16 cellular contexts compared by ENCODE assay signal in genomic region chr4:3118281-3118680, GRCh38. TPM values are rescaled to one million over a fixed set of nuclear protein-coding genes. Genes with fewer than 3 reads are reported as not detected.
DNase-seq lines count a peak whose midpoint lies in the region; ATAC-seq and TF ChIP-seq lines count a peak whose summit lies in the region.
"Had no signal": no experiment of that assay in that cellular context is flagged by ENCODE, and none has a peak within 500 bp of the region (broad histone marks: within the 10 kb centered on the region; RNA-seq: fewer than 3 reads in every experiment).

No MANE protein-coding gene starts in this region.

- TF ChIP-seq POLR2A in IMR-90 (IDR thresholded peaks at IDR 0.05; ENCODE audit: low read depth, low read length) (no peak), thyroid gland (IDR thresholded peaks at IDR 0.05) (no peak)

- H3K9me2 ChIP-seq in hepatocyte (replicated peaks; ENCODE audit: insufficient read depth) = no peaks in the 10 kb centered on the region

- BruUV-seq in IMR-90 (replicated peaks; lab: Mats Ljungman, UMichigan) = no TSS peak

- no peak overlapping the region for H3K23ac ChIP-seq in IMR-90 (ENCODE audit: low read depth, low read length)

- no peak overlapping the region for H2AK5ac ChIP-seq in IMR-90 (ENCODE audit: low read depth, low read length)

- TF ChIP-seq RAD21 in IMR-90 (IDR thresholded peaks at IDR 0.05; ENCODE audit: low read length) = no peak

- H2BK15ac ChIP-seq in IMR-90 (ENCODE audit: low read depth, low read length) = no peak overlapping the region

- H2BK120ac ChIP-seq in IMR-90 (ENCODE audit: low read depth, low read length) = no peak overlapping the region

- H3K79me1 ChIP-seq in IMR-90 (ENCODE audit: low read depth in 1 of 2, low read length in 2 of 2) = peaks cover 3 to 42% of the 10 kb centered on the region in 2 experiments; a peak in 3 of 4 replicates

- H2BK5ac ChIP-seq in IMR-90 (ENCODE audit: low read depth, low read length, poor library complexity, severe bottlenecking) = no peak overlapping the region

- H3K56ac ChIP-seq in IMR-90 (ENCODE audit: extremely low read depth, insufficient read depth, low read length) = no peak overlapping the region

- no peaks in the 10 kb centered on the region for H3K79me2 ChIP-seq in hepatocyte

- H3K36me3 ChIP-seq in IMR-90 (ENCODE audit: control insufficient read depth, insufficient read depth, low read length) (peaks cover 27% of the 10 kb centered on the region), hepatocyte (replicated peaks; ENCODE audit: insufficient read depth, low read depth) (no peaks in the 10 kb centered on the region), thyroid gland (peaks cover 0 to 9% of the 10 kb centered on the region in 2 donors)

- H3K4me1 ChIP-seq in IMR-90 (ENCODE audit: control insufficient read depth, insufficient read depth, low read length) = peaks cover 8% of the 10 kb centered on the region
- peaks cover 19% of the 10 kb centered on the region for H3K4me1 ChIP-seq in hepatocyte (ENCODE audit: insufficient read depth)
- H3K4me1 ChIP-seq in thyroid gland = peaks cover 43 to 47% of the 10 kb centered on the region in 2 donors
- H3K4me1 ChIP-seq: Caco-2, HAP-1 had no signal

- intact Hi-C loops in IMR-90 (cut with micrococcal nuclease) (no loop called here), thyroid gland (cut with DNase I) (no loop called here)
- intact Hi-C loops in activated T-helper 1 cell treated with anti-CD3 and anti-CD28 coated beads, Interleukin-12 subunit alpha, Interleukin-12 subunit beta, Interleukin-2, Interleukin-4 antibody, amounts not matched to agents 30 ng/mL and 10 ng/mL and 1 ng/mL, durations not matched to agents 14 hours and 24 hours and 36 hours (cut with micrococcal nuclease) = no loop called here

- no peak for TF ChIP-seq CTCF in IMR-90 (conservative IDR thresholded peaks at IDR 0.05; ENCODE audit: low read depth, low read length)
- no peak for TF ChIP-seq CTCF in hepatocyte (IDR thresholded peaks at IDR 0.05; ENCODE audit: poor library complexity)
- TF ChIP-seq CTCF in thyroid gland (IDR thresholded peaks at IDR 0.05) = no peak

- H3K27me3 Mint-ChIP-seq in activated T-helper 1 cell treated with anti-CD3 and anti-CD28 coated beads, Interleukin-12 subunit alpha, Interleukin-12 subunit beta, Interleukin-2, Interleukin-4 antibody, amounts not matched to agents 30 ng/mL and 10 ng/mL and 1 ng/mL, durations not matched to agents 14 hours and 24 hours and 36 hours (ENCODE audit: insufficient read depth) = no peaks in the 10 kb centered on the region
- H3K27me3 Mint-ChIP-seq: CD8-positive, alpha-beta memory T cell had no signal

- H3K27ac ChIP-seq in IMR-90 (ENCODE audit: insufficient read depth, low read length) = no peak overlapping the region
- peak overlapping the region; percentile 7 for H3K27ac ChIP-seq in hepatocyte
- H3K27ac ChIP-seq in thyroid gland = peak overlapping the region in 2 of 3 donors; percentile 91 to 93

- H2AFZ ChIP-seq in IMR-90 (replicated peaks; ENCODE audit: low read length, poor library complexity) (no peak overlapping the region), hepatocyte (no peak overlapping the region)

- H3K9me3 ChIP-seq in IMR-90 (ENCODE audit: control insufficient read depth, insufficient read depth, low read length) (no peaks in the 10 kb centered on the region), hepatocyte (ENCODE audit: low read depth) (no peaks in the 10 kb centered on the region), thyroid gland (no peaks in the 10 kb centered on the region)
- H3K9me3 ChIP-seq: Caco-2, HAP-1 had no signal

- H3K4me2 ChIP-seq in IMR-90 (ENCODE audit: low read depth, low read length) (no peak overlapping the region), hepatocyte (no peak overlapping the region)

- no peak overlapping the region for H4K5ac ChIP-seq in IMR-90 (ENCODE audit: low read depth, low read length)

- in situ Hi-C loops in IMR-90 (cut with MboI; ENCODE audit: low sequenced_read_pairs) = no loop called here

- POLR2A ChIA-PET in IMR-90 (lab: Charles Lee; ENCODE audit: unreplicated experiment) = no interaction called here

- WGBS in IMR-90 (ENCODE audit: extremely low coverage in 2 of 2, insufficient read length in 1 of 2), 2 experiments = 84% methylated on average over 6 of the region's 8 CpGs; no CpG with 5 or more reads in 1 of the 2 experiments
- 83% methylated on average over 8 of the region's 8 CpGs for WGBS in hepatocyte (ENCODE audit: low lambda C conversion rate, missing lambda C conversion rate)
- 89 to 91% methylated on average over 8 of the region's 8 CpGs for WGBS in thyroid gland, 2 donors

- H2BK20ac ChIP-seq in IMR-90 (ENCODE audit: low read depth, low read length) = no peak overlapping the region

- peaks cover 34% of the 10 kb centered on the region for H3K36me3 Mint-ChIP-seq in activated T-helper 1 cell treated with anti-CD3 and anti-CD28 coated beads, Interleukin-12 subunit alpha, Interleukin-12 subunit beta, Interleukin-2, Interleukin-4 antibody, amounts not matched to agents 30 ng/mL and 10 ng/mL and 1 ng/mL, durations not matched to agents 14 hours and 24 hours and 36 hours (ENCODE audit: low read depth)

- no peak overlapping the region for H4K8ac ChIP-seq in IMR-90 (ENCODE audit: low read depth in 2 of 2, low read length in 2 of 2)

- no peak overlapping the region for H3K14ac ChIP-seq in IMR-90 (replicated peaks; ENCODE audit: low read depth, low read length)

- H3K27me3 ChIP-seq in IMR-90 (ENCODE audit: control insufficient read depth, insufficient read depth, low read length) = no peaks in the 10 kb centered on the region
- no peaks in the 10 kb centered on the region for H3K27me3 ChIP-seq in hepatocyte
- no peaks in the 10 kb centered on the region for H3K27me3 ChIP-seq in thyroid gland

- H2AK9ac ChIP-seq in IMR-90 (replicated peaks; ENCODE audit: low read depth, low read length, poor library complexity) = peak overlapping the region; percentile 52

- H3K4me3 ChIP-seq in IMR-90 (ENCODE audit: insufficient read depth, low read depth, low read length) (no peak overlapping the region), hepatocyte (no peak overlapping the region), thyroid gland (replicated peaks in 1 of 3) (no peak overlapping the region)
- H3K4me3 ChIP-seq: HAP-1 had no signal

- CTCF ChIA-PET in IMR-90 (lab: Yijun Ruan, JAX) = no interaction called here

- H3K4me1 Mint-ChIP-seq in activated T-helper 1 cell treated with anti-CD3 and anti-CD28 coated beads, Interleukin-12 subunit alpha, Interleukin-12 subunit beta, Interleukin-2, Interleukin-4 antibody, amounts not matched to agents 30 ng/mL and 10 ng/mL and 1 ng/mL, durations not matched to agents 14 hours and 24 hours and 36 hours (ENCODE audit: low read depth) = peaks cover 27% of the 10 kb centered on the region

- H4K20me1 ChIP-seq in IMR-90 (ENCODE audit: insufficient read depth, low read length) = peaks cover 3% of the 10 kb centered on the region; the same call in 1 of the 2 replicates
- no peaks in the 10 kb centered on the region for H4K20me1 ChIP-seq in hepatocyte (ENCODE audit: insufficient read depth, poor library complexity, severe bottlenecking)

- peak overlapping the region; percentile 1 for H3K27ac Mint-ChIP-seq in activated T-helper 1 cell treated with anti-CD3 and anti-CD28 coated beads, Interleukin-12 subunit alpha, Interleukin-12 subunit beta, Interleukin-2, Interleukin-4 antibody, amounts not matched to agents 30 ng/mL and 10 ng/mL and 1 ng/mL, durations not matched to agents 14 hours and 24 hours and 36 hours

- no peak overlapping the region for H4K91ac ChIP-seq in IMR-90 (ENCODE audit: insufficient read depth, low read depth, low read length)

- dilution Hi-C loops in IMR-90 (cut with HindIII; ENCODE audit: low sequenced_read_pairs, unreplicated experiment) = no loop called here

- H3K4ac ChIP-seq in IMR-90 (ENCODE audit: low read depth, low read length) = no peak overlapping the region

- no peak overlapping the region for H3K18ac ChIP-seq in IMR-90 (ENCODE audit: low read depth, low read length)

- H3K9me3 Mint-ChIP-seq in activated T-helper 1 cell treated with anti-CD3 and anti-CD28 coated beads, Interleukin-12 subunit alpha, Interleukin-12 subunit beta, Interleukin-2, Interleukin-4 antibody, amounts not matched to agents 30 ng/mL and 10 ng/mL and 1 ng/mL, durations not matched to agents 14 hours and 24 hours and 36 hours = no peaks in the 10 kb centered on the region
- H3K9me3 Mint-ChIP-seq: CD8-positive, alpha-beta memory T cell had no signal

- H3K9ac ChIP-seq in IMR-90 (ENCODE audit: low read depth, low read length) = no peak overlapping the region

- DNase-seq in IMR-90 (no peak), hepatocyte (ENCODE audit: low spot score) (no peak), thyroid gland (no peak), NCI-H2171 treated with DMSO at 0.1 percent for 48 hours (lab: John Stamatoyannopoulos, UW) (no peak), anterior cingulate cortex (lab: John Stamatoyannopoulos, UW) (no peak)
- DNase-seq in activated T-helper 1 cell treated with anti-CD3 and anti-CD28 coated beads, Interleukin-12 subunit alpha, Interleukin-12 subunit beta, Interleukin-2, Interleukin-4 antibody, amounts not matched to agents 30 ng/mL and 10 ng/mL and 1 ng/mL, durations not matched to agents 14 hours and 24 hours and 36 hours (ENCODE audit: low spot score) = no peak
- DNase-seq: Caco-2; CD8-positive, alpha-beta memory T cell; DND-41; GDM1; GOT3 had no signal

- peaks cover 15% of the 10 kb centered on the region for H3K9me1 ChIP-seq in IMR-90 (ENCODE audit: insufficient read depth, low read length)

- ATAC-seq in IMR-90 (ENCODE audit: low read depth) (no peak), GM18498 (IDR thresholded peaks at IDR 0.05; ENCODE audit: unreplicated experiment) (no peak)

- no peak overlapping the region for H3K4me3 Mint-ChIP-seq in activated T-helper 1 cell treated with anti-CD3 and anti-CD28 coated beads, Interleukin-12 subunit alpha, Interleukin-12 subunit beta, Interleukin-2, Interleukin-4 antibody, amounts not matched to agents 30 ng/mL and 10 ng/mL and 1 ng/mL, durations not matched to agents 14 hours and 24 hours and 36 hours
- H3K4me3 Mint-ChIP-seq: CD8-positive, alpha-beta memory T cell had no signal

RNA-seq across cellular contexts. Expression of gene HTT, which starts 43.8 kb away (rescaled TPM):
- total RNA-seq in IMR-90 (2012; rRNA removed) (14.3 and 16.1 TPM in 2 replicates), hepatocyte (30.6 and 33.9 TPM in 2 replicates), thyroid gland (100 to 1,000 TPM in 1 of 4 donors, 10 to 100 TPM in 3; 49.6 to 155 (median 83.1) TPM)
- polyA plus RNA-seq in IMR-90 (2012; rRNA removed) (11.6 and 18.7 TPM in 2 replicates), hepatocyte (9.5 and 12.4 TPM in 2 replicates)
- 6.8 and 7.1 TPM in 2 replicates for polyA plus RNA-seq in IMR-90 (2012; cell fraction: cytosol; rRNA removed)
- 33.6 and 35.9 TPM in 2 replicates for polyA plus RNA-seq in IMR-90 (2012; cell fraction: nucleus; rRNA removed; ENCODE audit: low replicate concordance)
- 65.9 and 66.9 TPM in 2 replicates for total RNA-seq in activated T-helper 1 cell treated with anti-CD3 and anti-CD28 coated beads, Interleukin-12 subunit alpha, Interleukin-12 subunit beta, Interleukin-2, Interleukin-4 antibody, amounts not matched to agents 30 ng/mL and 10 ng/mL and 1 ng/mL, durations not matched to agents 14 hours and 24 hours and 36 hours

RNA-seq across cellular contexts. Expression of gene HTT-AS, which starts 43.9 kb away (rescaled TPM):
- total RNA-seq in IMR-90 (2012; rRNA removed) (not detected in 2 replicates), hepatocyte (not detected in 2 replicates), thyroid gland (not detected)
- polyA plus RNA-seq in IMR-90 (2012; rRNA removed) (not detected in 2 replicates), hepatocyte (not detected in 2 replicates)
- not detected in 2 replicates for polyA plus RNA-seq in IMR-90 (2012; cell fraction: cytosol; rRNA removed)
- not detected in 2 replicates for polyA plus RNA-seq in IMR-90 (2012; cell fraction: nucleus; rRNA removed; ENCODE audit: low replicate concordance)
- not detected in 2 replicates for total RNA-seq in activated T-helper 1 cell treated with anti-CD3 and anti-CD28 coated beads, Interleukin-12 subunit alpha, Interleukin-12 subunit beta, Interleukin-2, Interleukin-4 antibody, amounts not matched to agents 30 ng/mL and 10 ng/mL and 1 ng/mL, durations not matched to agents 14 hours and 24 hours and 36 hours
- total RNA-seq: Caco-2; CD8-positive, alpha-beta memory T cell; HT1080 had no signal
- polyA plus RNA-seq: AG04450; BJ; CD8-positive, alpha-beta memory T cell had no signal
